In genomic region chr16:48614759-48615158, GRCh38 we compare ENCODE assay signal across 22 cellular contexts. TPM values are rescaled to one million over a fixed set of nuclear protein-coding genes. Genes with fewer than 3 reads are reported as not detected.
A peak's percentile ranks its signal among the peaks of the same experiment; 100 is the strongest.
DNase-seq lines count a peak whose midpoint lies in the region; ATAC-seq and TF ChIP-seq lines count a peak whose summit lies in the region.
"Had no signal": no experiment of that assay in that cellular context is flagged by ENCODE, and none has a peak within 500 bp of the region (broad histone marks: within the 10 kb centered on the region; RNA-seq: fewer than 3 reads in every experiment).

No MANE protein-coding gene starts in this region.

- POLR2A ChIA-PET in activated CD4-positive, alpha-beta T cell treated with anti-CD3 and anti-CD28 coated beads, Interleukin-2, amount 10 ng/mL, durations not matched to agents 7 days and 5 days (lab: Charles Lee): no interaction called here
- POLR2A ChIA-PET in Caco-2 (lab: Charles Lee): no interaction called here
- POLR2A ChIA-PET in activated naive CD8-positive, alpha-beta T cell treated with anti-CD3 and anti-CD28 coated beads, Interleukin-2, amount 10 ng/mL, durations not matched to agents 7 days and 5 days (lab: Charles Lee): no interaction called here

- H3K27ac ChIP-seq in left lung: no peak overlapping the region
- H3K27ac ChIP-seq: A549, pancreas, SJCRH30, VCaP had no signal

- no peak for TF ChIP-seq CTCF in Caco-2 (IDR thresholded peaks at IDR 0.05; ENCODE audit: insufficient read depth in 1 of 2, low read depth in 1 of 2, low read length in 1 of 2, severe bottlenecking in 1 of 2, unreplicated experiment in 1 of 2)
- no peak for TF ChIP-seq CTCF in neural crest cell (conservative IDR thresholded peaks at IDR 0.05)
- no peak for TF ChIP-seq CTCF in left lung (IDR thresholded peaks at IDR 0.05)

- H3K27ac Mint-ChIP-seq in activated CD4-positive, alpha-beta T cell treated with anti-CD3 and anti-CD28 coated beads, Interleukin-2, amount 10 ng/mL, durations not matched to agents 7 days and 5 days: peak overlapping the region; percentile 64
- H3K27ac Mint-ChIP-seq in Caco-2 (ENCODE audit: unreplicated experiment) (peak overlapping the region; percentile 98), neural crest cell (ENCODE audit: unreplicated experiment) (no peak overlapping the region)
- H3K27ac Mint-ChIP-seq in activated naive CD8-positive, alpha-beta T cell treated with anti-CD3 and anti-CD28 coated beads, Interleukin-2, amount 10 ng/mL, durations not matched to agents 7 days and 5 days: peak overlapping the region; percentile 80

- no peaks in the 10 kb centered on the region for H3K36me3 ChIP-seq in Caco-2 (ENCODE audit: control insufficient read depth, insufficient read depth, low read length)
- H3K36me3 ChIP-seq in left lung: no peaks in the 10 kb centered on the region
- H3K36me3 ChIP-seq: BE2C, pancreas, SJCRH30 had no signal

- H3K4me3 ChIP-seq in Caco-2 (ENCODE audit: low read depth, low read length) (no peak overlapping the region), left lung (no peak overlapping the region)
- H3K4me3 ChIP-seq: A549, pancreas, SJCRH30 had no signal

- CTCF ChIA-PET in activated CD4-positive, alpha-beta T cell treated with anti-CD3 and anti-CD28 coated beads, Interleukin-2, amount 10 ng/mL, durations not matched to agents 7 days and 5 days (lab: Charles Lee): interaction anchor here (1.5 to 3.8 kb wide), 2 partner anchors 8 to 15 kb away, joined by 5 to 39 read pairs; no protein-coding TSS in a partner anchor
- CTCF ChIA-PET in Caco-2 (lab: Charles Lee): interaction anchor here (1.5 kb wide), 1 partner anchor 8 kb away, joined by 7 read pairs; no protein-coding TSS in a partner anchor

- H3K9me3 ChIP-seq in Caco-2 (no peaks in the 10 kb centered on the region), left lung (no peaks in the 10 kb centered on the region)
- H3K9me3 ChIP-seq: A549, BE2C, pancreas, SJCRH30 had no signal

- H3K4me3 Mint-ChIP-seq in activated CD4-positive, alpha-beta T cell treated with anti-CD3 and anti-CD28 coated beads, Interleukin-2, amount 10 ng/mL, durations not matched to agents 7 days and 5 days: no peak overlapping the region
- no peak overlapping the region for H3K4me3 Mint-ChIP-seq in Caco-2 (ENCODE audit: unreplicated experiment)
- peak overlapping the region; percentile 16 for H3K4me3 Mint-ChIP-seq in activated naive CD8-positive, alpha-beta T cell treated with anti-CD3 and anti-CD28 coated beads, Interleukin-2, amount 10 ng/mL, durations not matched to agents 7 days and 5 days
- H3K4me3 Mint-ChIP-seq in neural crest cell: peak overlapping the region; percentile 28

- H3K27me3 ChIP-seq in Caco-2 (replicated peaks; ENCODE audit: control insufficient read depth, insufficient read depth, low read length) (no peaks in the 10 kb centered on the region), left lung (no peaks in the 10 kb centered on the region)
- H3K27me3 ChIP-seq: BE2C, pancreas, SJCRH30 had no signal

- peaks cover 71% of the 10 kb centered on the region for H3K4me1 Mint-ChIP-seq in activated CD4-positive, alpha-beta T cell treated with anti-CD3 and anti-CD28 coated beads, Interleukin-2, amount 10 ng/mL, durations not matched to agents 7 days and 5 days
- no peaks in the 10 kb centered on the region for H3K4me1 Mint-ChIP-seq in Caco-2 (ENCODE audit: low read depth, unreplicated experiment)
- H3K4me1 Mint-ChIP-seq in activated naive CD8-positive, alpha-beta T cell treated with anti-CD3 and anti-CD28 coated beads, Interleukin-2, amount 10 ng/mL, durations not matched to agents 7 days and 5 days: peaks cover 60% of the 10 kb centered on the region
- peaks cover 5% of the 10 kb centered on the region for H3K4me1 Mint-ChIP-seq in neural crest cell

- intact Hi-C loops in Caco-2 (cut with micrococcal nuclease; ENCODE audit: unreplicated experiment): loop anchor here (5.0 kb wide), 1 partner anchor 202 kb away; no protein-coding TSS in a partner anchor
- intact Hi-C loops in posterior cingulate gyrus (cut with DNase I): no loop called here
- intact Hi-C loops in left lung (cut with DNase I): no loop called here

- peaks cover 36% of the 10 kb centered on the region for H3K4me1 ChIP-seq in Caco-2
- H3K4me1 ChIP-seq in left lung: peaks cover 15 to 70% of the 10 kb centered on the region in 2 donors
- H3K4me1 ChIP-seq: BE2C had no signal

- DNase-seq in activated CD4-positive, alpha-beta T cell treated with anti-CD3 and anti-CD28 coated beads, Interleukin-2, amount 10 ng/mL, durations not matched to agents 7 days and 5 days: no peak
- DNase-seq in activated CD4-positive, alpha-beta T cell treated with anti-CD3 and anti-CD28 coated beads for 1 hour: no peak
- no peak for DNase-seq in Caco-2
- no peak for DNase-seq in activated naive CD8-positive, alpha-beta T cell treated with anti-CD3 and anti-CD28 coated beads, Interleukin-2, amount 10 ng/mL, durations not matched to agents 7 days and 5 days
- no peak for DNase-seq in neural crest cell (ENCODE audit: low read depth, low spot score)
- DNase-seq in posterior cingulate gyrus: no peak
- no peak for DNase-seq in left lung
- DNase-seq: amniotic stem cell; BE2C; cortex of kidney; EL; MM.1S; NCI-H1436; NCI-H2171; NCI-H524; NK-92 treated with Interleukin-12 subunit alpha and Interleukin-12 subunit beta, amount 100 ng/mL, for 24 hours; pancreas; SJCRH30 had no signal

- H3K27me3 Mint-ChIP-seq in activated CD4-positive, alpha-beta T cell treated with anti-CD3 and anti-CD28 coated beads, Interleukin-2, amount 10 ng/mL, durations not matched to agents 7 days and 5 days: no peaks in the 10 kb centered on the region
- H3K27me3 Mint-ChIP-seq in Caco-2 (ENCODE audit: insufficient read depth, unreplicated experiment): no peaks in the 10 kb centered on the region
- H3K27me3 Mint-ChIP-seq in activated naive CD8-positive, alpha-beta T cell treated with anti-CD3 and anti-CD28 coated beads, Interleukin-2, amount 10 ng/mL, durations not matched to agents 7 days and 5 days: no peaks in the 10 kb centered on the region
- peaks cover 5% of the 10 kb centered on the region for H3K27me3 Mint-ChIP-seq in neural crest cell (ENCODE audit: low read depth)

- no TSS peak for BruUV-seq in Caco-2 (replicated peaks; lab: Mats Ljungman, UMichigan)

- no peak for ATAC-seq in activated naive CD8-positive, alpha-beta T cell treated with anti-CD3 and anti-CD28 coated beads, Interleukin-2, amount 10 ng/mL, durations not matched to agents 7 days and 5 days (ENCODE audit: low read depth)
- ATAC-seq in left lung (no peak), GM21529 (IDR thresholded peaks at IDR 0.05; ENCODE audit: unreplicated experiment) (no peak)
- ATAC-seq: A549, Panc1, pancreas had no signal

- H3K9me3 Mint-ChIP-seq in activated CD4-positive, alpha-beta T cell treated with anti-CD3 and anti-CD28 coated beads, Interleukin-2, amount 10 ng/mL, durations not matched to agents 7 days and 5 days: peaks cover 3% of the 10 kb centered on the region
- H3K9me3 Mint-ChIP-seq in Caco-2 (ENCODE audit: unreplicated experiment): no peaks in the 10 kb centered on the region
- no peaks in the 10 kb centered on the region for H3K9me3 Mint-ChIP-seq in activated naive CD8-positive, alpha-beta T cell treated with anti-CD3 and anti-CD28 coated beads, Interleukin-2, amount 10 ng/mL, durations not matched to agents 7 days and 5 days
- peaks cover 3% of the 10 kb centered on the region for H3K9me3 Mint-ChIP-seq in neural crest cell

- peaks cover 3% of the 10 kb centered on the region for H3K36me3 Mint-ChIP-seq in activated CD4-positive, alpha-beta T cell treated with anti-CD3 and anti-CD28 coated beads, Interleukin-2, amount 10 ng/mL, durations not matched to agents 7 days and 5 days (ENCODE audit: low read depth)
- H3K36me3 Mint-ChIP-seq in Caco-2 (ENCODE audit: insufficient read depth, unreplicated experiment): peaks cover 10% of the 10 kb centered on the region
- H3K36me3 Mint-ChIP-seq in activated naive CD8-positive, alpha-beta T cell treated with anti-CD3 and anti-CD28 coated beads, Interleukin-2, amount 10 ng/mL, durations not matched to agents 7 days and 5 days: peaks cover 7% of the 10 kb centered on the region
- H3K36me3 Mint-ChIP-seq in neural crest cell (ENCODE audit: low read depth): peaks cover 3% of the 10 kb centered on the region

RNA-seq across cellular contexts. Expression of gene N4BP1, which starts 4.8 kb away (rescaled TPM):
- 10 to 100 TPM; 65.1 to 92.9 TPM for total RNA-seq in activated CD4-positive, alpha-beta T cell treated with anti-CD3 and anti-CD28 coated beads, Interleukin-2, amount 10 ng/mL, durations not matched to agents 7 days and 5 days
- total RNA-seq in Caco-2 (2022) (44.8 and 46.9 TPM in 2 replicates), neural crest cell (29.9 and 34.9 TPM in 2 replicates), left lung (10 to 100 TPM; 41.0 to 54.6 TPM)
- total RNA-seq in activated naive CD8-positive, alpha-beta T cell treated with anti-CD3 and anti-CD28 coated beads, Interleukin-2, amount 10 ng/mL, durations not matched to agents 7 days and 5 days: 10 to 100 TPM; 70.5 to 71.2 TPM

Comparison
In these comparisons a context has a peak if more than half of its experiments do, and no peak if none do; other contexts are left out.
1. H3K4me3 Mint-ChIP-seq: peak in activated naive CD8-positive, alpha-beta T cell treated with anti-CD3 and anti-CD28 coated beads, Interleukin-2, amount 10 ng/mL, durations not matched to agents 7 days and 5 days (single experiment) and neural crest cell (single experiment); none in activated CD4-positive, alpha-beta T cell treated with anti-CD3 and anti-CD28 coated beads, Interleukin-2, amount 10 ng/mL, durations not matched to agents 7 days and 5 days (single experiment) and Caco-2 (single experiment).